In the genomic region with DNA sequence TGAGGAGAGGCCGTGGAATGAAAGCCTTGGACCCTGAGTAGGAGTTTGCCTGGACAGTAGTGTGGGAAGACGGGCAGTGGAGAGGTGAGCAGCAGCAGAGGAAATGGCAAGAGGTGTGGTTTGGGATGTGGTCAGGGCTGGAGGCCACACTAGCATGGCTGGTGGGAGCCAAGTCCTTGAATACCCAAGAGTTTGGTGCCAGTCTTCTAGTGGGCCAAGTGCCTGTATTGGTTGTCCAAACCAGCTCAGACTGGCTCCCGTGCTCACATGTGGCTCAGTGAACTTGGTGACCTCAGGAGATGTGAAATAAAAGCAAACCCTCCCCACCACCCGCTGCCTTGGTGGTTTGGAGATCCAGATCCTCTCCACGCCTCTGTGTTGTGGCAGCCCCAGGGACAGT, we compare ENCODE assay signal across 30 cellular contexts. TPM values are rescaled to one million over a fixed set of nuclear protein-coding genes. Genes with fewer than 3 reads are reported as not detected.
"Had no signal": no experiment of that assay in that cellular context is flagged by ENCODE, and none has a peak within 500 bp of the region (broad histone marks: within the 10 kb centered on the region; RNA-seq: fewer than 3 reads in every experiment).

No MANE protein-coding gene starts in this region.

- H3K4me3 ChIP-seq: breast epithelium, colonic mucosa, esophagus squamous epithelium, gastrocnemius medialis, heart left ventricle, right lobe of liver, smooth muscle cell, testis, upper lobe of left lung had no signal

- H3K9me3 Mint-ChIP-seq: endodermal cell had no signal

- H3K9me3 ChIP-seq: colonic mucosa, gastrocnemius medialis, right lobe of liver, testis had no signal

- H3K4me3 Mint-ChIP-seq: activated CD4-positive, alpha-beta memory T cell treated with anti-CD3 and anti-CD28 coated beads for 36 hours; activated naive CD4-positive, alpha-beta T cell treated with anti-CD3 and anti-CD28 coated beads for 36 hours; activated naive CD8-positive, alpha-beta T cell treated with anti-CD3 and anti-CD28 coated beads, Interleukin-2, amount 10 ng/mL, durations not matched to agents 7 days and 5 days; central memory CD8-positive, alpha-beta T cell; endodermal cell; stimulated activated naive B cell treated with anti-CD40 and anti-IgM and Interleukin-4, amounts not matched to agents 10 μg/mL and 1 μg/mL and 100 μg/mL, for 72 hours had no signal

- H3K27ac Mint-ChIP-seq: activated CD4-positive, alpha-beta memory T cell treated with anti-CD3 and anti-CD28 coated beads for 36 hours; activated naive CD4-positive, alpha-beta T cell treated with anti-CD3 and anti-CD28 coated beads for 36 hours; activated naive CD8-positive, alpha-beta T cell treated with anti-CD3 and anti-CD28 coated beads, Interleukin-2, amount 10 ng/mL, durations not matched to agents 7 days and 5 days; endodermal cell; naive B cell; stimulated activated naive B cell treated with anti-CD40 and anti-IgM and Interleukin-4, amounts not matched to agents 10 μg/mL and 1 μg/mL and 100 μg/mL, for 72 hours had no signal

- H3K4me2 ChIP-seq: smooth muscle cell had no signal

- DNase-seq: activated CD4-positive, alpha-beta memory T cell treated with anti-CD3 and anti-CD28 coated beads for 36 hours; activated CD4-positive, alpha-beta T cell treated with anti-CD3 and anti-CD28 coated beads for 48 hours; activated CD4-positive, CD25-positive, alpha-beta regulatory T cell; activated naive CD4-positive, alpha-beta T cell treated with anti-CD3 and anti-CD28 coated beads for 36 hours; activated naive CD8-positive, alpha-beta T cell treated with anti-CD3 and anti-CD28 coated beads, Interleukin-2, amount 10 ng/mL, durations not matched to agents 7 days and 5 days; activated T-cell treated with anti-CD3 and anti-CD28 coated beads, Interleukin-2, amount 50 U/mL, for 48 hours; amniotic stem cell; endodermal cell; esophagus squamous epithelium; gastrocnemius medialis; heart left ventricle; left cardiac atrium; mesenchymal stem cell; naive B cell; occipital lobe; right lobe of liver; stimulated activated CD4-positive, alpha-beta T cell treated with anti-CD3 and anti-CD28 coated beads, Interleukin-2, amount 100 ng/mL, for 48 hours; stimulated activated CD8-positive, alpha-beta memory T cell treated with anti-CD3 and anti-CD28 coated beads, Interleukin-4, amount 100 ng/mL, for 48 hours; stimulated activated naive B cell treated with anti-CD40 and anti-IgM and Interleukin-4, amounts not matched to agents 10 μg/mL and 1 μg/mL and 100 μg/mL, for 72 hours; T1000; testis; upper lobe of left lung had no signal

- H3K27me3 Mint-ChIP-seq: activated CD4-positive, alpha-beta memory T cell treated with anti-CD3 and anti-CD28 coated beads for 36 hours had no signal

- ATAC-seq: gastrocnemius medialis; heart left ventricle; right lobe of liver; stimulated activated naive B cell treated with anti-CD40 and anti-IgM and Interleukin-4, amounts not matched to agents 10 μg/mL and 1 μg/mL and 100 μg/mL, for 72 hours had no signal

- H3K27me3 ChIP-seq: breast epithelium, colonic mucosa, gastrocnemius medialis, heart left ventricle, right lobe of liver, testis, upper lobe of left lung had no signal

- H3K36me3 Mint-ChIP-seq: activated CD4-positive, alpha-beta memory T cell treated with anti-CD3 and anti-CD28 coated beads for 36 hours; activated naive CD8-positive, alpha-beta T cell treated with anti-CD3 and anti-CD28 coated beads, Interleukin-2, amount 10 ng/mL, durations not matched to agents 7 days and 5 days; stimulated activated naive B cell treated with anti-CD40 and anti-IgM and Interleukin-4, amounts not matched to agents 10 μg/mL and 1 μg/mL and 100 μg/mL, for 72 hours had no signal

- H3K4me1 ChIP-seq: breast epithelium, colonic mucosa, right lobe of liver had no signal

- H3K36me3 ChIP-seq: breast epithelium, colonic mucosa, esophagus squamous epithelium, gastrocnemius medialis, heart left ventricle, right lobe of liver, upper lobe of left lung had no signal

- H3K27ac ChIP-seq: breast epithelium, colonic mucosa, esophagus squamous epithelium, gastrocnemius medialis, heart left ventricle, right lobe of liver, testis, upper lobe of left lung had no signal

RNA-seq across cellular contexts. Expression of gene GUCA2A, which starts 2.4 kb away (rescaled TPM):
- total RNA-seq: activated CD4-positive, alpha-beta memory T cell treated with anti-CD3 and anti-CD28 coated beads for 36 hours; activated naive CD4-positive, alpha-beta T cell treated with anti-CD3 and anti-CD28 coated beads for 36 hours; activated naive CD8-positive, alpha-beta T cell treated with anti-CD3 and anti-CD28 coated beads, Interleukin-2, amount 10 ng/mL, durations not matched to agents 7 days and 5 days; esophagus squamous epithelium; heart left ventricle; left cardiac atrium; liver; mononuclear cell; occipital lobe; right lobe of liver; smooth muscle cell; T-helper 1 cell treated with Interleukin-12 subunit alpha and Interleukin-12 subunit beta and Interleukin-4 antibody, amounts not matched to agents 30 ng/mL and 1 ng/mL, for 36 hours; testis had no signal
- polyA plus RNA-seq: heart left ventricle, liver, neural cell, smooth muscle cell had no signal

RNA-seq across cellular contexts. Expression of gene GUCA2B, which starts 9.0 kb away (rescaled TPM):
- total RNA-seq: activated CD4-positive, alpha-beta memory T cell treated with anti-CD3 and anti-CD28 coated beads for 36 hours; activated naive CD4-positive, alpha-beta T cell treated with anti-CD3 and anti-CD28 coated beads for 36 hours; activated naive CD8-positive, alpha-beta T cell treated with anti-CD3 and anti-CD28 coated beads, Interleukin-2, amount 10 ng/mL, durations not matched to agents 7 days and 5 days; breast epithelium; endodermal cell; esophagus squamous epithelium; heart left ventricle; left cardiac atrium; liver; mononuclear cell; occipital lobe; smooth muscle cell; T-helper 1 cell treated with Interleukin-12 subunit alpha and Interleukin-12 subunit beta and Interleukin-4 antibody, amounts not matched to agents 30 ng/mL and 1 ng/mL, for 36 hours; testis; upper lobe of left lung had no signal
- polyA plus RNA-seq: heart left ventricle, neural cell, smooth muscle cell had no signal
